Comparison of ENCODE assay signal across 13 cellular contexts in genomic region chr19:37977992-37978391, GRCh38.
DNase-seq lines count a peak whose midpoint lies in the region; ATAC-seq, FAIRE-seq and TF ChIP-seq lines count a peak whose summit lies in the region.
"Had no signal": no experiment of that assay in that cellular context is flagged by ENCODE, and none has a peak within 500 bp of the region (broad histone marks: within the 10 kb centered on the region; RNA-seq: fewer than 3 reads in every experiment).

No MANE protein-coding gene starts in this region.

- ATAC-seq in SK-N-SH treated with all-trans-retinoic acid at 6 μM for 48 hours (peak; percentile 79), GM19455 (IDR thresholded peaks at IDR 0.05; ENCODE audit: unreplicated experiment) (no peak)
- ATAC-seq: HepG2 had no signal

- DNase-seq in GM03348 (ENCODE audit: low spot score) (peak; percentile 45), frontal cortex (ENCODE audit: low spot score in 2 of 2) (peak; percentile 19 to 50), renal cortical epithelial cell (ENCODE audit: low read depth) (peak; percentile 64), NCI-H1048 (lab: John Stamatoyannopoulos, UW) (no peak), GM13976 (ENCODE audit: low spot score) (no peak), D341Med (ENCODE audit: low spot score) (no peak)
- DNase-seq: activated T-cell treated with anti-CD3 and anti-CD28 coated beads, Interleukin-2, amount 50 U/mL, for 48 hours; immature natural killer cell; sigmoid colon had no signal

- FAIRE-seq in frontal cortex (lab: Jason Lieb, UNC) = no peak
- FAIRE-seq: colon, HepG2 had no signal

- TF ChIP-seq CTCF in GM13976 (IDR thresholded peaks at IDR 0.05; ENCODE audit: borderline replicate concordance, control extremely low read depth, extremely low read depth, insufficient read depth, missing control alignments) = no peak

- in situ Hi-C loops in GM13976 (cut with MboI; ENCODE audit: low sequenced_read_pairs, unreplicated experiment) = no loop called here

TF ChIP-seq in SK-N-SH treated with all-trans-retinoic acid at 6 μM for 48 hours, 23 proteins besides CTCF, POLR2A, EP300 and RAD21:
- TF ChIP-seq GLIS3 (CRISPR knock-in tag; IDR thresholded peaks at IDR 0.05) = no peak
- TF ChIP-seq ARNTL (CRISPR knock-in tag; IDR thresholded peaks at IDR 0.05; ENCODE audit: borderline replicate concordance, low read depth) = no peak
- TF ChIP-seq ZNF565 (CRISPR knock-in tag; conservative IDR thresholded peaks at IDR 0.05; ENCODE audit: low read depth) = no peak
- TF ChIP-seq OSR1 (CRISPR knock-in tag; IDR thresholded peaks at IDR 0.05) = no peak
- TF ChIP-seq ISL1 (CRISPR knock-in tag; IDR thresholded peaks at IDR 0.05) = no peak
- no peak for TF ChIP-seq SNAI2 (CRISPR knock-in tag; IDR thresholded peaks at IDR 0.05)
- TF ChIP-seq TOX (CRISPR knock-in tag; IDR thresholded peaks at IDR 0.05; ENCODE audit: borderline replicate concordance) = no peak
- no peak for TF ChIP-seq ZNF8 (CRISPR knock-in tag; IDR thresholded peaks at IDR 0.05)
- no peak for TF ChIP-seq POU6F1 (CRISPR knock-in tag; IDR thresholded peaks at IDR 0.05; ENCODE audit: borderline replicate concordance, low read depth)
- TF ChIP-seq TSHZ2 (CRISPR knock-in tag; IDR thresholded peaks at IDR 0.05) = no peak
- no peak for TF ChIP-seq PPARA (CRISPR knock-in tag; IDR thresholded peaks at IDR 0.05; ENCODE audit: borderline replicate concordance)
- no peak for TF ChIP-seq ESRRG (CRISPR knock-in tag; IDR thresholded peaks at IDR 0.05)

Comparison
In these comparisons a context has a peak if more than half of its experiments do, and no peak if none do; other contexts are left out.
1. DNase-seq: peak in GM03348 (single experiment), frontal cortex (2 of 2) and renal cortical epithelial cell (single experiment); none in NCI-H1048 (single experiment), GM13976 (single experiment) and D341Med (single experiment).